ENCODE assay signal across 9 cellular contexts in the genomic region with DNA sequence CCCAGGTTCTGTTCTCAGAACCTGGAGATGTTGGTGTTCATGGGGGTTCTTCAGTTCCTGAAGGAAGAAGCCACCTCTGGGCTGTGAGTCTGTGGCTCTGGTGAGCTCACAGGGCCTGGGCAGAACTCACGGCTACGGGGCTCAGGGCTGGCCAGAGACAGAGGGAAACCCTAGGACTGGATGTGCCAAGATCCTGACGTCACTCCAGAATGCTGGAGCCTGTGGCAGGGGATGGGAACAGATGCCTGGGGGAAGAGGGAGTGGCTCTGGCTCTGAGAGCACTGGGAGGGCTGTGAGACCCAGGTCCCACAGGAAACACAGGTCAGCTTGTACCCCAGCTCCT. TPM values are rescaled to one million over a fixed set of nuclear protein-coding genes. Genes with fewer than 3 reads are reported as not detected.
DNase-seq lines count a peak whose midpoint lies in the region; ATAC-seq and TF ChIP-seq lines count a peak whose summit lies in the region.
"Had no signal": no experiment of that assay in that cellular context is flagged by ENCODE, and none has a peak within 500 bp of the region (broad histone marks: within the 10 kb centered on the region; RNA-seq: fewer than 3 reads in every experiment).

A gene (minus strand): TSS at position 214 of the 343 bp plus-strand sequence.

- peaks cover 8% of the 10 kb centered on the region for H3K4me1 ChIP-seq in SJCRH30

- H3K36me3 ChIP-seq in SJCRH30 = no peaks in the 10 kb centered on the region

- H3K27ac ChIP-seq in SJCRH30 = no peak within 1 kb of the TSS
- H3K27ac ChIP-seq: 22Rv1 had no signal

- ATAC-seq in esophagus mucosa = no peak

- no peak within 1 kb of the TSS for H3K4me3 ChIP-seq in SJCRH30

- no peak for TF ChIP-seq CTCF in GM10266 (IDR thresholded peaks at IDR 0.05; ENCODE audit: control insufficient read depth, insufficient read depth, low read depth, missing control alignments)

- no peaks in the 10 kb centered on the region for H3K27me3 ChIP-seq in SJCRH30

- DNase-seq in DMS53 (lab: John Stamatoyannopoulos, UW) (peak; percentile 43), DMS53 treated with DMSO at 0.1 percent for 48 hours (lab: John Stamatoyannopoulos, UW; ENCODE audit: unreplicated experiment) (no peak), SJCRH30 (peak; percentile 85), fibroblast of gingiva (ENCODE audit: low read depth) (peak; percentile 40), non-pigmented ciliary epithelial cell (ENCODE audit: low read depth) (peak; percentile 10), DMS114 treated with DMSO at 0.1 percent for 48 hours (lab: John Stamatoyannopoulos, UW; ENCODE audit: unreplicated experiment) (no peak), GM10266 (ENCODE audit: extremely low spot score) (no peak)

- no peaks in the 10 kb centered on the region for H3K9me3 ChIP-seq in SJCRH30 (replicated peaks)

RNA-seq across cellular contexts. Expression of the gene that starts here (rescaled TPM):
- total RNA-seq in SJCRH30 (2014; rRNA removed; shearing (Covaris generic)) = 0.08 TPM in 1 of 2 replicates, not detected in the other
- not detected for total RNA-seq in esophagus mucosa

Comparison
In these comparisons a context has a peak if more than half of its experiments do, and no peak if none do; other contexts are left out.
1. DNase-seq: peak in DMS53 (single experiment), fibroblast of gingiva (single experiment) and non-pigmented ciliary epithelial cell (single experiment); none in DMS53 treated with DMSO at 0.1 percent for 48 hours (single experiment), DMS114 treated with DMSO at 0.1 percent for 48 hours (single experiment) and GM10266 (single experiment).
2. Peak in DNase-seq in SJCRH30; RNA of the gene not detected or under 1 TPM.